24 cellular contexts compared by ENCODE assay signal in genomic region chr15:40293006-40293405, GRCh38. TPM values are rescaled to one million over a fixed set of nuclear protein-coding genes. Genes with fewer than 3 reads are reported as not detected.
DNase-seq lines count a peak whose midpoint lies in the region; ATAC-seq, FAIRE-seq and TF ChIP-seq lines count a peak whose summit lies in the region.
"Had no signal": no experiment of that assay in that cellular context is flagged by ENCODE, and none has a peak within 500 bp of the region (broad histone marks: within the 10 kb centered on the region; RNA-seq: fewer than 3 reads in every experiment).

No MANE protein-coding gene starts in this region.

- no peak overlapping the region for H3K4me3 ChIP-seq in right cardiac atrium (ENCODE audit: low read length)
- H3K4me3 ChIP-seq in right atrium auricular region = no peak overlapping the region
- H3K4me3 ChIP-seq in bronchial epithelial cell (ENCODE audit: low read depth, low read length) = no peak overlapping the region
- no peak overlapping the region for H3K4me3 ChIP-seq in neural progenitor cell
- H3K4me3 ChIP-seq in trophoblast cell (ENCODE audit: low read depth, low read length) = no peak overlapping the region
- H3K4me3 ChIP-seq: GM12878 had no signal

- H3K18ac ChIP-seq in trophoblast cell (ENCODE audit: low read length) = no peak overlapping the region

- no peak overlapping the region for H2AK5ac ChIP-seq in trophoblast cell (ENCODE audit: low read length)

- H4K12ac ChIP-seq in trophoblast cell (ENCODE audit: low read depth, low read length) = no peak overlapping the region

- no peak overlapping the region for H2BK12ac ChIP-seq in trophoblast cell (ENCODE audit: low read length)

- H2AFZ ChIP-seq in neural progenitor cell (replicated peaks) (no peak overlapping the region), trophoblast cell (ENCODE audit: insufficient read depth, low read length, poor library complexity) (no peak overlapping the region)

- peaks cover 12% of the 10 kb centered on the region for H3F3A ChIP-seq in neural progenitor cell (ENCODE audit: low read depth)

- H3K9ac ChIP-seq in neural progenitor cell (no peak overlapping the region), trophoblast cell (ENCODE audit: low read length) (no peak overlapping the region)
- H3K9ac ChIP-seq: KMS-11 had no signal

- no peaks in the 10 kb centered on the region for H4K20me1 ChIP-seq in neural progenitor cell (ENCODE audit: low read depth)

- TF ChIP-seq CTCF in right atrium auricular region (IDR thresholded peaks at IDR 0.05) = no peak
- TF ChIP-seq CTCF in bronchial epithelial cell (IDR thresholded peaks at IDR 0.05; ENCODE audit: insufficient read depth, low read length, severe bottlenecking) = no peak
- no peak for TF ChIP-seq CTCF in neural progenitor cell (IDR thresholded peaks at IDR 0.05)

- H2BK120ac ChIP-seq in trophoblast cell (ENCODE audit: insufficient read depth, low read length, poor library complexity) = no peak overlapping the region

- H3K27ac ChIP-seq in right cardiac atrium (ENCODE audit: low read length) (peak overlapping the region; percentile 20), right atrium auricular region (no peak overlapping the region), neural progenitor cell (no peak overlapping the region), trophoblast cell (ENCODE audit: low read depth, low read length) (no peak overlapping the region)
- H3K27ac ChIP-seq: HL-60, KMS-11, RWPE1 had no signal

- H3K79me2 ChIP-seq in neural progenitor cell (ENCODE audit: low read depth) = no peaks in the 10 kb centered on the region
- H3K79me2 ChIP-seq in trophoblast cell (ENCODE audit: control insufficient read depth, insufficient read depth, low read length, poor library complexity) = no peaks in the 10 kb centered on the region

- no peak overlapping the region for H2BK5ac ChIP-seq in trophoblast cell (ENCODE audit: low read depth, low read length, poor library complexity)

- H3K4me3 Mint-ChIP-seq in neural progenitor cell = peak overlapping the region; percentile 50
- H3K4me3 Mint-ChIP-seq: CD4-positive, alpha-beta memory T cell had no signal

- H3K9me3 ChIP-seq in right cardiac atrium (ENCODE audit: control insufficient read depth, low read length) (no peaks in the 10 kb centered on the region), right atrium auricular region (no peaks in the 10 kb centered on the region), neural progenitor cell (ENCODE audit: low read depth) (no peaks in the 10 kb centered on the region), trophoblast cell (ENCODE audit: insufficient read depth, low read depth, low read length) (peaks cover 6% of the 10 kb centered on the region)

- H4K91ac ChIP-seq in trophoblast cell (ENCODE audit: low read depth, low read length) = no peak overlapping the region

- no peaks in the 10 kb centered on the region for H3K27me3 ChIP-seq in right cardiac atrium (ENCODE audit: control insufficient read depth, insufficient read depth)
- H3K27me3 ChIP-seq in right atrium auricular region = no peaks in the 10 kb centered on the region
- peaks cover 8% of the 10 kb centered on the region for H3K27me3 ChIP-seq in bronchial epithelial cell (ENCODE audit: control insufficient read depth, insufficient read depth, low read length)
- peaks cover 59% of the 10 kb centered on the region for H3K27me3 ChIP-seq in neural progenitor cell
- H3K27me3 ChIP-seq in trophoblast cell (ENCODE audit: insufficient read depth, low read length) = peaks cover 18% of the 10 kb centered on the region

- no peak overlapping the region for H3K4ac ChIP-seq in trophoblast cell (ENCODE audit: low read depth, low read length)

- no peak overlapping the region for H4K8ac ChIP-seq in trophoblast cell (ENCODE audit: low read depth, low read length)

- H3K27me3 Mint-ChIP-seq in neural progenitor cell (ENCODE audit: insufficient read depth, low read depth) = peaks cover 24% of the 10 kb centered on the region
- H3K27me3 Mint-ChIP-seq: CD4-positive, alpha-beta memory T cell had no signal

- no peaks in the 10 kb centered on the region for H3K36me3 ChIP-seq in right atrium auricular region
- H3K36me3 ChIP-seq in bronchial epithelial cell (ENCODE audit: control insufficient read depth, insufficient read depth, low read length) = no peaks in the 10 kb centered on the region
- no peaks in the 10 kb centered on the region for H3K36me3 ChIP-seq in neural progenitor cell
- no peaks in the 10 kb centered on the region for H3K36me3 ChIP-seq in trophoblast cell (ENCODE audit: control insufficient read depth in 1 of 2, insufficient read depth in 2 of 2, low read length in 2 of 2)

- FAIRE-seq in bronchial epithelial cell (lab: Jason Lieb, UNC) = peak; percentile 18
- FAIRE-seq: GM12878 had no signal

- H3K79me1 ChIP-seq in trophoblast cell (ENCODE audit: low read length) = peaks cover 3% of the 10 kb centered on the region

- intact Hi-C loops in right cardiac atrium (cut with DNase I) = no loop called here

- H3K27ac Mint-ChIP-seq in neural progenitor cell = peak overlapping the region; percentile 95

- H3K36me3 Mint-ChIP-seq in neural progenitor cell = no peaks in the 10 kb centered on the region

- H3K9me3 Mint-ChIP-seq in neural progenitor cell = no peaks in the 10 kb centered on the region
- H3K9me3 Mint-ChIP-seq: CD4-positive, alpha-beta memory T cell had no signal

- H3K4me1 ChIP-seq in right cardiac atrium (ENCODE audit: control insufficient read depth, insufficient read depth, low read length) (peaks cover 8% of the 10 kb centered on the region), right atrium auricular region (peaks cover 0 to 47% of the 10 kb centered on the region in 2 donors), neural progenitor cell (peaks cover 27% of the 10 kb centered on the region), trophoblast cell (ENCODE audit: control insufficient read depth in 1 of 2, insufficient read depth in 2 of 2, low read length in 2 of 2) (peaks cover 15 to 24% of the 10 kb centered on the region in 2 experiments)

- peaks cover 70% of the 10 kb centered on the region for H3K4me1 Mint-ChIP-seq in neural progenitor cell

- H3K14ac ChIP-seq in trophoblast cell (ENCODE audit: low read length) = no peak overlapping the region

- peak; percentile 5 to 48 (median 47) for DNase-seq in right cardiac atrium
- no peak for DNase-seq in right atrium auricular region (ENCODE audit: low spot score)
- DNase-seq in bronchial epithelial cell (ENCODE audit: low read depth) = no peak
- no peak for DNase-seq in neural progenitor cell (ENCODE audit: low spot score)
- no peak for DNase-seq in HuH-7.5 (ENCODE audit: low spot score)
- DNase-seq in trophoblast cell = no peak
- DNase-seq: CD4-positive, alpha-beta memory T cell; DND-41; GOT3; NCI-H1092 treated with DMSO at 0.1 percent for 48 hours; NCI-H146; NCI-H2029 treated with DMSO at 0.1 percent for 48 hours; NCI-H226; NCI-H510A treated with DMSO at 0.1 percent for 48 hours; NCI-H748 treated with DMSO at 0.1 percent for 48 hours; NK-92 treated with Interleukin-12 subunit alpha and Interleukin-12 subunit beta, amount 100 ng/mL, for 24 hours had no signal

- H3K4me2 ChIP-seq in neural progenitor cell (no peak overlapping the region), trophoblast cell (ENCODE audit: low read length) (no peak overlapping the region)
- H3K4me2 ChIP-seq: KMS-11 had no signal

- ATAC-seq in right cardiac atrium (peak in 1 of 2 donors; percentile 13), SK-N-SH treated with all-trans-retinoic acid at 6 μM for 48 hours (no peak)
- ATAC-seq: GM12878, HCT116 had no signal

- no peak overlapping the region for H3K23ac ChIP-seq in trophoblast cell (ENCODE audit: low read length)

TF ChIP-seq in SK-N-SH treated with all-trans-retinoic acid at 6 μM for 48 hours, 23 proteins besides CTCF, POLR2A, EP300 and RAD21 (continues in another document):
- TF ChIP-seq PPARA (CRISPR knock-in tag; IDR thresholded peaks at IDR 0.05; ENCODE audit: borderline replicate concordance) (no peak), ZNF8 (CRISPR knock-in tag; IDR thresholded peaks at IDR 0.05) (no peak), BACH2 (CRISPR knock-in tag; IDR thresholded peaks at IDR 0.05; ENCODE audit: borderline replicate concordance) (no peak), OSR1 (CRISPR knock-in tag; IDR thresholded peaks at IDR 0.05) (no peak), ESRRG (CRISPR knock-in tag; IDR thresholded peaks at IDR 0.05) (no peak)

RNA-seq across cellular contexts. Expression of gene ANKRD63, which starts 10.1 kb away (rescaled TPM):
- total RNA-seq in right cardiac atrium (1 to 10 TPM in 3 of 4 donors, under 1 TPM in 1; 0.42 to 5.0 (median 4.4) TPM), right atrium auricular region (1 to 10 TPM in 1 of 2 donors, under 1 TPM in 1; 0.44 to 1.3 TPM), bronchial epithelial cell (not detected in 2 replicates), neural progenitor cell (ENCODE audit: low replicate concordance) (not detected in 2 replicates)
- 0.68 TPM for polyA plus RNA-seq in right cardiac atrium
- polyA plus RNA-seq in trophoblast cell (2013) = 0.15 and 0.21 TPM in 2 replicates
- total RNA-seq: CD4-positive, alpha-beta memory T cell; GM12878; HT-29 had no signal
- polyA plus RNA-seq: BJ; CD4-positive, alpha-beta memory T cell; GM12878 had no signal

RNA-seq across cellular contexts. Expression of gene PLCB2, which starts 14.7 kb away (rescaled TPM):
- total RNA-seq in right cardiac atrium (10 to 100 TPM; 11.5 to 28.9 (median 21.7) TPM), right atrium auricular region (1 to 10 TPM; 1.9 to 8.4 TPM), bronchial epithelial cell (not detected in 2 replicates), neural progenitor cell (ENCODE audit: low replicate concordance) (0.56 and 2.1 TPM in 2 replicates)
- polyA plus RNA-seq in right cardiac atrium = 18.5 TPM
- 1.1 and 1.5 TPM in 2 replicates for polyA plus RNA-seq in trophoblast cell (2013)

RNA-seq across cellular contexts. Expression of gene INAFM2, which starts 30.5 kb away (rescaled TPM):
- total RNA-seq in right cardiac atrium = 100 to 1,000 TPM in 1 of 4 donors, 10 to 100 TPM in 3; 72.6 to 115 (median 74.1) TPM
- 47.3 TPM for polyA plus RNA-seq in right cardiac atrium
- 10 to 100 TPM; 45.5 to 48.9 TPM for total RNA-seq in right atrium auricular region
- total RNA-seq in bronchial epithelial cell = 6.3 and 6.8 TPM in 2 replicates
- 11.5 and 18.2 TPM in 2 replicates for total RNA-seq in neural progenitor cell (ENCODE audit: low replicate concordance)
- polyA plus RNA-seq in trophoblast cell (2013) = 35.8 and 37.5 TPM in 2 replicates

RNA-seq across cellular contexts. Expression of gene CCDC9B, which starts 47.7 kb away (rescaled TPM):
- total RNA-seq in right cardiac atrium = 100 to 1,000 TPM in 3 of 4 donors, 10 to 100 TPM in 1; 71.9 to 144 (median 131) TPM
- 99.7 TPM for polyA plus RNA-seq in right cardiac atrium
- 10 to 100 TPM; 31.8 to 32.2 TPM for total RNA-seq in right atrium auricular region
- total RNA-seq in bronchial epithelial cell = 12.1 and 17.3 TPM in 2 replicates
- total RNA-seq in neural progenitor cell (ENCODE audit: low replicate concordance) = 0.25 TPM in 1 of 2 replicates, not detected in the other
- 0.15 and 0.31 TPM in 2 replicates for polyA plus RNA-seq in trophoblast cell (2013)

RNA-seq across cellular contexts. Expression of gene PAK6, which starts 54.1 kb away (rescaled TPM):
- 10 to 100 TPM in 3 of 4 donors, 1 to 10 TPM in 1; 9.2 to 22.6 (median 16.8) TPM for total RNA-seq in right cardiac atrium
- polyA plus RNA-seq in right cardiac atrium = 13.0 TPM
- 10 to 100 TPM; 15.3 to 32.5 TPM for total RNA-seq in right atrium auricular region
- total RNA-seq in bronchial epithelial cell = 11.6 and 11.8 TPM in 2 replicates
- total RNA-seq in neural progenitor cell (ENCODE audit: low replicate concordance) = 0.90 TPM in 1 of 2 replicates, not detected in the other
- 8.4 and 8.5 TPM in 2 replicates for polyA plus RNA-seq in trophoblast cell (2013)
- polyA plus RNA-seq: BJ had no signal

Comparison
In these comparisons a context has a peak if more than half of its experiments do, and no peak if none do; other contexts are left out.
1. DNase-seq: peak in right cardiac atrium (3 of 3); none in right atrium auricular region (single experiment), bronchial epithelial cell (single experiment), neural progenitor cell (single experiment), HuH-7.5 (single experiment) and trophoblast cell (0 of 2).